ENCODE assay signal across 29 cellular contexts in the genomic region with DNA sequence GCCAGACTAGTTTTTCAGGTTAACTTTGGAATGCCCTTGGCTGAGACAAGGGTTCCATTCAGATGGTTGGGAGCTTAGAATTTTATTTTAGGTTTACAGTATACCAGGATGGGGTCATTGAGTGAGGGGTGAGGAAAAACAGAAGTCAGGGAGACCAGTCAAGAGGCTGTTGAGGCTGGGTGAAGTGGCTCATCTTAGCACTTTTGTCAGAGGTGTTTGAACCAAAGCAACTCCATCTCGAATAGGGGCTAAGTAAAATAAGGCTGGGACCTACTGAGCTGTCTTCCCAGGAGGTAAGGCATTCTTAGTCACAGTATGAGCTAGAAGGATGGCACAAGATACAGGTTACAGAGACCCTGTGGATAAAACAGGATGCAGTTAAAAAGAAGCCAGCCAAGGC. TPM values are rescaled to one million over a fixed set of nuclear protein-coding genes. Genes with fewer than 3 reads are reported as not detected.
A peak's percentile ranks its signal among the peaks of the same experiment; 100 is the strongest.
DNase-seq lines count a peak whose midpoint lies in the region; ATAC-seq, FAIRE-seq and TF ChIP-seq lines count a peak whose summit lies in the region.
"Had no signal": no experiment of that assay in that cellular context is flagged by ENCODE, and none has a peak within 500 bp of the region (broad histone marks: within the 10 kb centered on the region; RNA-seq: fewer than 3 reads in every experiment).

No MANE protein-coding gene starts in this region.

- no peaks in the 10 kb centered on the region for H3K36me3 Mint-ChIP-seq in neural crest cell (ENCODE audit: low read depth)
- H3K36me3 Mint-ChIP-seq: CD14-positive monocyte had no signal

- H3K27me3 ChIP-seq in HepG2 (ENCODE audit: control insufficient read depth in 1 of 2, insufficient read depth in 2 of 2, low read length in 2 of 2) (peaks cover 0 to 16% of the 10 kb centered on the region in 2 experiments; a peak in 3 of 5 replicates), right lobe of liver (no peaks in the 10 kb centered on the region)
- H3K27me3 ChIP-seq: BE2C had no signal

- H3K79me2 ChIP-seq in HepG2 (ENCODE audit: insufficient read depth, low read length): no peaks in the 10 kb centered on the region

- H3K4me1 ChIP-seq in HepG2 (ENCODE audit: insufficient read depth, low read length) (peaks cover 28% of the 10 kb centered on the region), right lobe of liver (peaks cover 0 to 6% (median 0%) of the 10 kb centered on the region in 4 donors)
- H3K4me1 ChIP-seq: BE2C had no signal

- POLR2A ChIA-PET in HepG2 (lab: Yijun Ruan, JAX): no interaction called here

- no peaks in the 10 kb centered on the region for H3K9me3 ChIP-seq in HepG2 (ENCODE audit: low read length)
- no peaks in the 10 kb centered on the region for H3K9me3 ChIP-seq in right lobe of liver
- H3K9me3 ChIP-seq: BE2C had no signal

- CTCF ChIA-PET in HepG2 (lab: Yijun Ruan, JAX; ENCODE audit: low intra/inter-chr PET ratio, low total read pairs): no interaction called here

- peak overlapping the region; percentile 65 for H3K4me3 Mint-ChIP-seq in neural crest cell

- peak overlapping the region; percentile 10 for H3K27ac Mint-ChIP-seq in neural crest cell (ENCODE audit: unreplicated experiment)
- H3K27ac Mint-ChIP-seq: CD14-positive monocyte had no signal

- no peak overlapping the region for H2AFZ ChIP-seq in HepG2 (ENCODE audit: low read length)

- FAIRE-seq in HepG2 (lab: Jason Lieb, UNC): no peak
- FAIRE-seq: GM12892, GM19239 had no signal

- no peaks in the 10 kb centered on the region for H3K9me3 Mint-ChIP-seq in neural crest cell
- H3K9me3 Mint-ChIP-seq: CD8-positive, alpha-beta memory T cell; H9 had no signal

- TF ChIP-seq EP300 in HepG2 (IDR thresholded peaks at IDR 0.05; ENCODE audit: low read depth in 2 of 2, low read length in 2 of 2) (no peak), HepG2 (CRISPR knock-in tag; IDR thresholded peaks at IDR 0.05; ENCODE audit: borderline replicate concordance) (no peak)

- BruUV-seq in HepG2 (replicated peaks; lab: Mats Ljungman, UMichigan): no TSS peak

- peaks cover 39% of the 10 kb centered on the region for H3K4me1 Mint-ChIP-seq in neural crest cell

- no peak for TF ChIP-seq CTCF in HepG2 (CRISPR knock-in tag; IDR thresholded peaks at IDR 0.05)
- no peak for TF ChIP-seq CTCF in right lobe of liver (IDR thresholded peaks at IDR 0.05)
- no peak for TF ChIP-seq CTCF in neural crest cell (conservative IDR thresholded peaks at IDR 0.05)

- DNase-seq in HepG2 (ENCODE audit: low spot score) (no peak), right lobe of liver (no peak), epithelial cell of prostate (ENCODE audit: low read depth, low spot score) (no peak), neural crest cell (ENCODE audit: low read depth, low spot score) (no peak), NCI-H1417 (lab: John Stamatoyannopoulos, UW) (no peak), NCI-H187 (lab: John Stamatoyannopoulos, UW) (no peak), HuH-7 (ENCODE audit: low spot score) (no peak)
- DNase-seq in activated CD4-positive, alpha-beta T cell treated with anti-CD3 and anti-CD28 coated beads, Interleukin-2, amount 50 U/mL, for 1 hour: no peak
- DNase-seq: 8988T; ACHN; BE2C; CD8-positive, alpha-beta memory T cell; DMS79 treated with DMSO at 0.1 percent for 48 hours; H9; Kasumi-1; NCI-H1092 treated with DMSO at 0.1 percent for 48 hours; NCI-H1436 treated with DMSO at 0.1 percent for 48 hours; NCI-H1930; NCI-H2107; NCI-H446 treated with DMSO at 0.1 percent for 48 hours; NCI-H526; NCI-H82; NK-92 treated with Interleukin-12 subunit alpha and Interleukin-12 subunit beta, amount 100 ng/mL, for 24 hours; Right ventricle myocardium superior; RPMI8226 had no signal

- no peaks in the 10 kb centered on the region for H3K36me3 ChIP-seq in HepG2 (replicated peaks in 1 of 2; ENCODE audit: control insufficient read depth in 1 of 2, insufficient read depth in 2 of 2, low read length in 2 of 2)
- no peaks in the 10 kb centered on the region for H3K36me3 ChIP-seq in right lobe of liver
- H3K36me3 ChIP-seq: BE2C had no signal

- H3K4me3 ChIP-seq in HepG2 (replicated peaks in 1 of 3; ENCODE audit: insufficient read depth in 1 of 3, low read depth in 2 of 3, low read length in 3 of 3) (no peak overlapping the region), right lobe of liver (no peak overlapping the region)

- 0% methylated on average over 1 of the region's 1 CpG for WGBS in HepG2 (ENCODE audit: low lambda C conversion rate)
- WGBS in right lobe of liver (ENCODE audit: insufficient coverage, low coverage, low lambda C conversion rate, missing lambda C conversion rate): 44% methylated on average over 1 of the region's 1 CpG

- peaks cover 4% of the 10 kb centered on the region for H3K27me3 Mint-ChIP-seq in neural crest cell (ENCODE audit: low read depth)

- no peak for TF ChIP-seq RAD21 in HepG2 (CRISPR knock-in tag; IDR thresholded peaks at IDR 0.05)

- ATAC-seq in HepG2 (no peak), right lobe of liver (no peak)

- H3K4me2 ChIP-seq in HepG2 (ENCODE audit: low read depth, low read length): no peak overlapping the region

- TF ChIP-seq POLR2A in HepG2 (IDR thresholded peaks at IDR 0.05; ENCODE audit: insufficient read depth in 1 of 2, low read depth in 2 of 2, low read length in 2 of 2) (no peak), right lobe of liver (IDR thresholded peaks at IDR 0.05) (no peak)

- no peaks in the 10 kb centered on the region for H4K20me1 ChIP-seq in HepG2 (ENCODE audit: insufficient read depth, low read length)

- no peak overlapping the region for H3K9ac ChIP-seq in HepG2 (ENCODE audit: insufficient read depth, low read depth, low read length)

- intact Hi-C loops in HepG2 (cut with micrococcal nuclease; ENCODE audit: unreplicated experiment): loop anchor here (5.0 kb wide), 3 partner anchors 33 to 63 kb away; a partner anchor contains a TSS
- intact Hi-C loops in right lobe of liver (cut with DNase I): no loop called here

- in situ Hi-C loops in HepG2 (cut with HindIII; ENCODE audit: extremely low pct_ligation_motif_present, low pct_unique_long_range_greater_than_20kb): no loop called here

- no peak overlapping the region for H3K27ac ChIP-seq in HepG2 (ENCODE audit: extremely low read length, insufficient read depth, low read length)
- H3K27ac ChIP-seq in right lobe of liver: no peak overlapping the region
- peak overlapping the region; percentile 35 for H3K27ac ChIP-seq in epithelial cell of prostate

RNA-seq across cellular contexts. Expression of a gene that starts 3.0 kb away (rescaled TPM):
- total RNA-seq in HepG2 (2016; rRNA removed; fragmentation: Illumina TruSeq; extraction: Trizol) (2.3 and 3.5 TPM in 2 replicates), right lobe of liver (1 to 10 TPM in 5 of 6 experiments, under 1 TPM in 1; 0.98 to 2.1 (median 1.7) TPM), neural crest cell (25.8 and 27.5 TPM in 2 replicates)
- total RNA-seq in HepG2 (2016; cell fraction: cytosol; rRNA removed; fragmentation: Illumina TruSeq; extraction: Trizol; ENCODE audit: low read depth): 0.40 and 0.62 TPM in 2 replicates
- total RNA-seq in HepG2 (2016; cell fraction: insoluble cytoplasmic fraction; rRNA removed; fragmentation: Illumina TruSeq; extraction: Trizol): 1.3 and 3.4 TPM in 2 replicates
- total RNA-seq in HepG2 (2016; cell fraction: membrane; rRNA removed; fragmentation: Illumina TruSeq; extraction: Trizol): 1.2 and 1.5 TPM in 2 replicates
- 4.1 and 6.2 TPM in 2 replicates for total RNA-seq in HepG2 (2016; cell fraction: nucleus; rRNA removed; fragmentation: Illumina TruSeq; extraction: Trizol)
- 7.4 TPM in 2 replicates for polyA plus RNA-seq in HepG2 (2011; rRNA removed)
- polyA plus RNA-seq in HepG2 (2011; cell fraction: cytosol; rRNA removed): 11.5 and 13.9 TPM in 2 replicates
- 4.4 and 5.8 TPM in 2 replicates for polyA plus RNA-seq in HepG2 (2011; cell fraction: nucleus; rRNA removed)
- 2.3 and 2.7 TPM in 2 replicates for polyA plus RNA-seq in HepG2 (2012)
- 0.32 TPM in 2 replicates for polyA plus RNA-seq in HepG2 (2016; cell fraction: cytosol; fragmentation: Illumina TruSeq; extraction: Trizol; ENCODE audit: low read depth)
- 1.7 and 2.3 TPM in 2 replicates for polyA plus RNA-seq in HepG2 (2016; cell fraction: insoluble cytoplasmic fraction; fragmentation: Illumina TruSeq; extraction: Trizol; ENCODE audit: low read depth)
- polyA plus RNA-seq in HepG2 (2016; cell fraction: membrane; fragmentation: Illumina TruSeq; extraction: Trizol; ENCODE audit: low read depth): 1.2 and 1.3 TPM in 2 replicates
- 8.3 and 8.5 TPM in 2 replicates for polyA plus RNA-seq in HepG2 (2016; cell fraction: nucleus; fragmentation: Illumina TruSeq; extraction: Trizol; ENCODE audit: insufficient read depth, low read depth)
- polyA minus RNA-seq in HepG2 (2011; rRNA and poly(A)+ RNA removed; ENCODE audit: low replicate concordance): 19.5 and 53.3 TPM in 2 replicates
- polyA minus RNA-seq in HepG2 (2011; cell fraction: cytosol; rRNA and poly(A)+ RNA removed): 5.1 and 7.1 TPM in 2 replicates
- 2.4 and 2.6 TPM in 2 replicates for polyA minus RNA-seq in HepG2 (2011; cell fraction: nucleus; rRNA and poly(A)+ RNA removed)

RNA-seq across cellular contexts. Expression of a gene that starts 7.2 kb away (rescaled TPM):
- total RNA-seq in HepG2 (2016; rRNA removed; fragmentation: Illumina TruSeq; extraction: Trizol) (76.4 and 82.4 TPM in 2 replicates), right lobe of liver (10 to 100 TPM; 33.4 to 46.5 (median 42.4) TPM), neural crest cell (83.0 and 87.0 TPM in 2 replicates)
- 25.3 and 25.9 TPM in 2 replicates for total RNA-seq in HepG2 (2016; cell fraction: cytosol; rRNA removed; fragmentation: Illumina TruSeq; extraction: Trizol; ENCODE audit: low read depth)
- total RNA-seq in HepG2 (2016; cell fraction: insoluble cytoplasmic fraction; rRNA removed; fragmentation: Illumina TruSeq; extraction: Trizol): 72.8 and 81.6 TPM in 2 replicates
- total RNA-seq in HepG2 (2016; cell fraction: membrane; rRNA removed; fragmentation: Illumina TruSeq; extraction: Trizol): 40.7 and 44.8 TPM in 2 replicates
- total RNA-seq in HepG2 (2016; cell fraction: nucleus; rRNA removed; fragmentation: Illumina TruSeq; extraction: Trizol): 37.2 and 37.9 TPM in 2 replicates
- polyA plus RNA-seq in HepG2 (2011; rRNA removed): 68.4 and 83.0 TPM in 2 replicates
- polyA plus RNA-seq in HepG2 (2011; cell fraction: cytosol; rRNA removed): 91.5 and 99.2 TPM in 2 replicates
- 31.2 and 42.4 TPM in 2 replicates for polyA plus RNA-seq in HepG2 (2011; cell fraction: nucleus; rRNA removed)
- 103 and 127 TPM in 2 replicates for polyA plus RNA-seq in HepG2 (2012)
- polyA plus RNA-seq in HepG2 (2016; cell fraction: cytosol; fragmentation: Illumina TruSeq; extraction: Trizol; ENCODE audit: low read depth): 30.1 and 37.1 TPM in 2 replicates
- 109 and 111 TPM in 2 replicates for polyA plus RNA-seq in HepG2 (2016; cell fraction: insoluble cytoplasmic fraction; fragmentation: Illumina TruSeq; extraction: Trizol; ENCODE audit: low read depth)
- 35.7 and 43.9 TPM in 2 replicates for polyA plus RNA-seq in HepG2 (2016; cell fraction: membrane; fragmentation: Illumina TruSeq; extraction: Trizol; ENCODE audit: low read depth)
- 65.5 and 77.4 TPM in 2 replicates for polyA plus RNA-seq in HepG2 (2016; cell fraction: nucleus; fragmentation: Illumina TruSeq; extraction: Trizol; ENCODE audit: insufficient read depth, low read depth)
- 12.0 and 14.3 TPM in 2 replicates for polyA minus RNA-seq in HepG2 (2011; rRNA and poly(A)+ RNA removed; ENCODE audit: low replicate concordance)
- polyA minus RNA-seq in HepG2 (2011; cell fraction: cytosol; rRNA and poly(A)+ RNA removed): 26.7 and 35.4 TPM in 2 replicates
- polyA minus RNA-seq in HepG2 (2011; cell fraction: nucleus; rRNA and poly(A)+ RNA removed): 20.6 and 27.5 TPM in 2 replicates

RNA-seq across cellular contexts. Expression of a gene that starts 23.1 kb away (rescaled TPM):
- total RNA-seq in HepG2 (2016; rRNA removed; fragmentation: Illumina TruSeq; extraction: Trizol): not detected in 2 replicates
- total RNA-seq in HepG2 (2016; cell fraction: cytosol; rRNA removed; fragmentation: Illumina TruSeq; extraction: Trizol; ENCODE audit: low read depth): not detected in 2 replicates
- total RNA-seq in HepG2 (2016; cell fraction: insoluble cytoplasmic fraction; rRNA removed; fragmentation: Illumina TruSeq; extraction: Trizol): not detected in 2 replicates
- not detected in 2 replicates for total RNA-seq in HepG2 (2016; cell fraction: membrane; rRNA removed; fragmentation: Illumina TruSeq; extraction: Trizol)
- total RNA-seq in HepG2 (2016; cell fraction: nucleus; rRNA removed; fragmentation: Illumina TruSeq; extraction: Trizol): not detected in 2 replicates
- 0.05 TPM in 1 of 2 replicates, not detected in the other for polyA plus RNA-seq in HepG2 (2011; rRNA removed)
- polyA plus RNA-seq in HepG2 (2011; cell fraction: cytosol; rRNA removed): not detected in 2 replicates
- 0.05 TPM in 1 of 2 replicates, not detected in the other for polyA plus RNA-seq in HepG2 (2011; cell fraction: nucleus; rRNA removed)
- not detected in 2 replicates for polyA plus RNA-seq in HepG2 (2012)
- not detected in 2 replicates for polyA plus RNA-seq in HepG2 (2016; cell fraction: cytosol; fragmentation: Illumina TruSeq; extraction: Trizol; ENCODE audit: low read depth)
- polyA plus RNA-seq in HepG2 (2016; cell fraction: insoluble cytoplasmic fraction; fragmentation: Illumina TruSeq; extraction: Trizol; ENCODE audit: low read depth): not detected in 2 replicates
- not detected in 2 replicates for polyA plus RNA-seq in HepG2 (2016; cell fraction: membrane; fragmentation: Illumina TruSeq; extraction: Trizol; ENCODE audit: low read depth)
- 0.57 and 1.3 TPM in 2 replicates for polyA plus RNA-seq in HepG2 (2016; cell fraction: nucleus; fragmentation: Illumina TruSeq; extraction: Trizol; ENCODE audit: insufficient read depth, low read depth)
- polyA minus RNA-seq in HepG2 (2011; rRNA and poly(A)+ RNA removed; ENCODE audit: low replicate concordance): 0.30 TPM in 1 of 2 replicates, not detected in the other
- not detected in 2 replicates for polyA minus RNA-seq in HepG2 (2011; cell fraction: cytosol; rRNA and poly(A)+ RNA removed)
- polyA minus RNA-seq in HepG2 (2011; cell fraction: nucleus; rRNA and poly(A)+ RNA removed): not detected in 2 replicates
- not detected for total RNA-seq in right lobe of liver
- 1.3 and 1.5 TPM in 2 replicates for total RNA-seq in neural crest cell
- total RNA-seq: CD8-positive, alpha-beta memory T cell; H9; M059J had no signal
- polyA plus RNA-seq: CD14-positive monocyte; CD8-positive, alpha-beta memory T cell had no signal
